Comparison of ENCODE assay signal across 22 cellular contexts in genomic region chr20:42441196-42441861, GRCh38.
DNase-seq lines count a peak whose midpoint lies in the region; ATAC-seq and TF ChIP-seq lines count a peak whose summit lies in the region.
"Had no signal": no experiment of that assay in that cellular context is flagged by ENCODE, and none has a peak within 500 bp of the region (broad histone marks: within the 10 kb centered on the region; RNA-seq: fewer than 3 reads in every experiment).

No MANE protein-coding gene starts in this region.

- intact Hi-C loops in sciatic nerve (cut with DNase I), result no loop called here
- intact Hi-C loops in PC-3 (cut with micrococcal nuclease), result no loop called here
- intact Hi-C loops in Right ventricle myocardium inferior (cut with DNase I), result no loop called here

- H2AFZ ChIP-seq in PC-3 (ENCODE audit: low read length), result no peak overlapping the region
- H2AFZ ChIP-seq: GM23338 had no signal

- no peaks in the 10 kb centered on the region for H3K9me3 ChIP-seq in BLaER1 treated with 17β-estradiol and CSF1 and Interleukin-3, amounts not matched to agents 10 nM and 100 nM (replicated peaks in 1 of 11)
- peaks cover 51% of the 10 kb centered on the region for H3K9me3 ChIP-seq in PC-3 (ENCODE audit: low read length)
- H3K9me3 ChIP-seq: A549, HAP-1, Peyer's patch, SK-N-SH had no signal

- no peak for TF ChIP-seq CTCF in PC-3 (conservative IDR thresholded peaks at IDR 0.05; ENCODE audit: low read depth, low read length)

- CTCF ChIA-PET in PC-3 (lab: Charles Lee), result no interaction called here

- no peaks in the 10 kb centered on the region for H4K20me1 ChIP-seq in BLaER1 treated with 17β-estradiol and CSF1 and Interleukin-3, amounts not matched to agents 10 nM and 100 nM
- H4K20me1 ChIP-seq in PC-3 (ENCODE audit: low read length), result no peaks in the 10 kb centered on the region

- H3K4me1 ChIP-seq in BLaER1 treated with 17β-estradiol and CSF1 and Interleukin-3, amounts not matched to agents 10 nM and 100 nM, result peaks cover 22 to 33% (median 25%) of the 10 kb centered on the region in 10 experiments
- no peaks in the 10 kb centered on the region for H3K4me1 ChIP-seq in PC-3 (ENCODE audit: insufficient read depth, low read length)
- H3K4me1 ChIP-seq: A549, HAP-1, Peyer's patch had no signal

- peak overlapping the region; percentile 8 to 58 (median 34); a peak in 21 of 22 replicates for H3K4me2 ChIP-seq in BLaER1 treated with 17β-estradiol and CSF1 and Interleukin-3, amounts not matched to agents 10 nM and 100 nM
- no peak overlapping the region for H3K4me2 ChIP-seq in PC-3 (ENCODE audit: low read length)
- H3K4me2 ChIP-seq: A549, GM23338, SK-N-SH had no signal

- no peaks in the 10 kb centered on the region for H3K27me3 ChIP-seq in BLaER1 treated with 17β-estradiol and CSF1 and Interleukin-3, amounts not matched to agents 10 nM and 100 nM
- no peaks in the 10 kb centered on the region for H3K27me3 ChIP-seq in PC-3 (ENCODE audit: low read length)
- H3K27me3 ChIP-seq: Peyer's patch had no signal

- peak; percentile 19 for ATAC-seq in sciatic nerve
- no peak for ATAC-seq in PC-3
- ATAC-seq in Right ventricle myocardium inferior, result no peak
- ATAC-seq: A549, GM23338, T-helper 17 cell had no signal

- POLR2A ChIA-PET in PC-3 (lab: Charles Lee; ENCODE audit: unreplicated experiment), result no interaction called here

- H3K79me2 ChIP-seq in PC-3 (ENCODE audit: low read length), result no peaks in the 10 kb centered on the region

- no peak overlapping the region for H3K9ac ChIP-seq in BLaER1 treated with 17β-estradiol and CSF1 and Interleukin-3, amounts not matched to agents 10 nM and 100 nM
- no peak overlapping the region for H3K9ac ChIP-seq in PC-3 (ENCODE audit: low read length)
- H3K9ac ChIP-seq: SK-N-SH had no signal

- H3K36me3 ChIP-seq in BLaER1 treated with 17β-estradiol and CSF1 and Interleukin-3, amounts not matched to agents 10 nM and 100 nM, result no peaks in the 10 kb centered on the region
- no peaks in the 10 kb centered on the region for H3K36me3 ChIP-seq in PC-3 (ENCODE audit: low read depth, low read length)
- H3K36me3 ChIP-seq: HAP-1, Peyer's patch had no signal

- H3F3A ChIP-seq in PC-3 (ENCODE audit: low read length, unreplicated experiment), result no peaks in the 10 kb centered on the region

- no peaks in the 10 kb centered on the region for H3K9me2 ChIP-seq in PC-3 (replicated peaks; ENCODE audit: low read length)
- H3K9me2 ChIP-seq: SK-N-SH had no signal

- no peak overlapping the region for H3K4me3 ChIP-seq in BLaER1 treated with 17β-estradiol and CSF1 and Interleukin-3, amounts not matched to agents 10 nM and 100 nM
- H3K4me3 ChIP-seq in PC-3 (ENCODE audit: low read length), result no peak overlapping the region
- H3K4me3 ChIP-seq: A549, GM23338, HAP-1, Peyer's patch had no signal

- BruUV-seq in PC-3 (replicated peaks; lab: Mats Ljungman, UMichigan), result no TSS peak

- H3K27ac ChIP-seq in BLaER1 treated with 17β-estradiol and CSF1 and Interleukin-3, amounts not matched to agents 10 nM and 100 nM, result no peak overlapping the region
- H3K27ac ChIP-seq in angular gyrus (ENCODE audit: low read depth, low read length) (peak overlapping the region; percentile 7), PC-3 (ENCODE audit: low read length) (no peak overlapping the region)
- H3K27ac ChIP-seq: A549, Peyer's patch had no signal

- DNase-seq in NCI-H2029 (lab: John Stamatoyannopoulos, UW) (peak; percentile 25), sciatic nerve (ENCODE audit: low spot score) (no peak), NCI-H2081 (lab: John Stamatoyannopoulos, UW) (no peak), PC-3 (no peak), Right ventricle myocardium inferior (ENCODE audit: missing footprints) (no peak)
- DNase-seq: AML-193, Calu3, DND-41, HFFc6, KBM-7, NCI-H1417, NCI-H1694, NCI-H2171 treated with DMSO at 0.1 percent for 48 hours, Peyer's patch, SIG-M5, SK-N-SH, T-helper 17 cell had no signal
